10 cellular contexts compared by ENCODE assay signal in the genomic region with DNA sequence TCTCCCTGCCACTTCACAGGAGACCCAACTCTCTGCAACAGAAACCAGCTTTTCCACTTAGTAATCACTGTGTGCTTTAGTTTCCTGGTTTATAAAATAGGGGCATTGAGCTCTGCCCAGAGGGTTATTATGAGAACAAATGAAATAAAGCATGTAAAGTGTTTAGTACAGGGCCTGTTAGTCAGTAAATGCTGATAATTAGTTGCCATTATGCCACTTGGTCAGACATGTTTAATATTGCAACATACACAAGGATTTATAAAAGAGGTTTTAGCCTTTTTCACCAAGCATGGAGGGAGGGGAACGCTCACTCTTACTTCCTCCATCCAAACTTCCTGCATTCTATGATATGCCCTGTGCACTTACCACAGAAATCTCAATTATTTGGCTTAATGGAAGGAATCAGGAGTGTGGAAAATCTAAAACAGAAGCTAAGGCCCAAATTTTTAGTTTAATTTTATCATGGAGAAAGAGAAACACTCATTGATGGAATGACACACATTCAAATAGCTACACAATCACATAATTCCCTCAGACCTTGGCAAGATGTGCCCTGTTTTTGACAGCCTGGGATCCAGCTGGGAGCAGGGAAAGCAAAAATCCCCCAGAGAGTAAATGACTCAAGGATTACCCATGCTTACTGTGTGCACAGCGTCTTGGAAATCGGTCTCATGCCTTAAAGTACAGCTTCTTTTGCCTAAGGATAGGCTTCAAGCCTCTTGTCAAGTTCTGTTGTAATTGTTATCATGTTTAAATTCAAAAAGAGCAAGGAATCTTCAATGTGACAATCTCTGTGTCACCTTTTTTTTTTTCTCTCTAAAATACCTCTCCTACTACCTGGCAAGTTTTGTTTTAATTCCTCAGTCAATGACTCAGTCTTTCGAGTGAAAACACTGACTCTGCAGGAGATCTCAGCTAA. TPM values are rescaled to one million over a fixed set of nuclear protein-coding genes. Genes with fewer than 3 reads are reported as not detected.
DNase-seq lines count a peak whose midpoint lies in the region; TF ChIP-seq lines count a peak whose summit lies in the region.
"Had no signal": no experiment of that assay in that cellular context is flagged by ENCODE, and none has a peak within 500 bp of the region (broad histone marks: within the 10 kb centered on the region; RNA-seq: fewer than 3 reads in every experiment).

No MANE protein-coding gene starts in this region.

- intact Hi-C loops in esophagus squamous epithelium (cut with DNase I), result no loop called here

- WGBS in esophagus squamous epithelium, 2 donors, result 16 to 25% methylated on average over 4 of the region's 4 CpGs

- in situ Hi-C loops in Caki2 (cut with HindIII; ENCODE audit: low pct_unique_long_range_greater_than_20kb, low sequenced_read_pairs), result no loop called here

- H3K36me3 ChIP-seq in esophagus squamous epithelium, result no peaks in the 10 kb centered on the region

- no peak overlapping the region for H3K4me3 ChIP-seq in esophagus squamous epithelium

- TF ChIP-seq POLR2A in esophagus squamous epithelium (IDR thresholded peaks at IDR 0.05), result no peak

- H3K27ac ChIP-seq in esophagus squamous epithelium (peak overlapping the region; percentile 73 to 89 (median 84)), substantia nigra (ENCODE audit: low read depth, low read length, poor library complexity, severe bottlenecking) (no peak overlapping the region)

- TF ChIP-seq CTCF in esophagus squamous epithelium (IDR thresholded peaks at IDR 0.05), result no peak
- no peak for TF ChIP-seq CTCF in osteocyte (IDR thresholded peaks at IDR 0.05)
- no peak for TF ChIP-seq CTCF in nephron progenitor cell (IDR thresholded peaks at IDR 0.05)

- no peaks in the 10 kb centered on the region for H3K27me3 Mint-ChIP-seq in osteocyte (ENCODE audit: unreplicated experiment)
- peaks cover 10% of the 10 kb centered on the region for H3K27me3 Mint-ChIP-seq in nephron progenitor cell (ENCODE audit: low read depth, poor library complexity)

- H3K36me3 Mint-ChIP-seq in osteocyte (ENCODE audit: unreplicated experiment) (no peaks in the 10 kb centered on the region), nephron progenitor cell (ENCODE audit: low read depth) (no peaks in the 10 kb centered on the region)

- H3K9me3 ChIP-seq in esophagus squamous epithelium, result no peaks in the 10 kb centered on the region

- peak; percentile 59 for DNase-seq in Caki2 (ENCODE audit: low read depth)
- DNase-seq in OCI-M1 (lab: John Stamatoyannopoulos, UW), result peak; percentile 0
- DNase-seq in esophagus squamous epithelium (lab: John Stamatoyannopoulos, UW), result no peak
- no peak for DNase-seq in osteocyte (ENCODE audit: extremely low spot score, unreplicated experiment)
- DNase-seq in SHP77 treated with DMSO at 0.1 percent for 48 hours (lab: John Stamatoyannopoulos, UW), result no peak
- DNase-seq in middle frontal gyrus (ENCODE audit: extremely low spot score, low spot score), result no peak
- DNase-seq in nephron progenitor cell, result no peak
- no peak for DNase-seq in substantia nigra (lab: John Stamatoyannopoulos, UW)
- DNase-seq: NCI-H1930; stimulated activated CD4-positive, alpha-beta T cell treated with anti-CD3 and anti-CD28 coated beads, Interleukin-15, amount 100 ng/mL, for 24 hours had no signal

- H3K4me1 Mint-ChIP-seq in osteocyte (ENCODE audit: unreplicated experiment) (peaks cover 46% of the 10 kb centered on the region), nephron progenitor cell (no peaks in the 10 kb centered on the region)

- H3K9me3 Mint-ChIP-seq in osteocyte (ENCODE audit: unreplicated experiment), result no peaks in the 10 kb centered on the region
- peaks cover 3% of the 10 kb centered on the region for H3K9me3 Mint-ChIP-seq in nephron progenitor cell

- peak overlapping the region; percentile 28 for H3K4me3 Mint-ChIP-seq in osteocyte (ENCODE audit: unreplicated experiment)
- no peak overlapping the region for H3K4me3 Mint-ChIP-seq in nephron progenitor cell

- H3K27ac Mint-ChIP-seq in osteocyte (ENCODE audit: unreplicated experiment) (peak overlapping the region; percentile 89), nephron progenitor cell (no peak overlapping the region)

- peaks cover 24 to 68% (median 38%) of the 10 kb centered on the region in 3 donors for H3K4me1 ChIP-seq in esophagus squamous epithelium

- no peaks in the 10 kb centered on the region for H3K27me3 ChIP-seq in esophagus squamous epithelium

RNA-seq across cellular contexts. Expression of gene ZNF474, which starts 34.1 kb away (rescaled TPM):
- 0.96 and 4.9 TPM in 2 replicates for total RNA-seq in Caki2 (2014; rRNA removed; shearing (Covaris generic); ENCODE audit: low replicate concordance)
- under 1 TPM in 2 of 4 donors, not detected in 2; 0.18 to 0.57 TPM for total RNA-seq in esophagus squamous epithelium
- not detected in 2 replicates for total RNA-seq in osteocyte

Comparison
In these comparisons a context has a peak if more than half of its experiments do, and no peak if none do; other contexts are left out.
1. DNase-seq: peak in Caki2 (single experiment) and OCI-M1 (single experiment); none in esophagus squamous epithelium (single experiment), osteocyte (single experiment), SHP77 treated with DMSO at 0.1 percent for 48 hours (single experiment), middle frontal gyrus (single experiment), nephron progenitor cell (single experiment) and substantia nigra (0 of 49).